ENCODE assay signal across 7 cellular contexts in the genomic region with DNA sequence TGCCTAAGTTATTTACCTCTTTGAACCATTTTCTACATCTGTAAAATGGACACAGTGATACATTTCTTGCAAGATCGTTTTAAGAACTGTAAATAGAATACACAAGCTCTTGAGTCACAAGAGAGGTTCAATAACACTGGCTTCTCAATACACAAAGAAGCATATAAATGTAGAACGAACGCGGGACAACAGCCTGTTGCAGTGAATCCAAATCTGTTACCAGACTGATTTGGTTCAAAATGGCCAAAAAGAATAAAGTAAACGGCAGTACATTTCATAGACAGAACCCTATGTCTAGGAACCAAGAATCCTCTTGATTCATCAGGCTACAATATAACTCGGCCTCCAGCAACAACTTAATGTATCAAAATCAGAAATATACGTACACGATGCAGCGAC. TPM values are rescaled to one million over a fixed set of nuclear protein-coding genes. Genes with fewer than 3 reads are reported as not detected.
DNase-seq lines count a peak whose midpoint lies in the region; ATAC-seq and TF ChIP-seq lines count a peak whose summit lies in the region.

No MANE protein-coding gene starts in this region.

- 0 out of 2 replicates have a peak, but pooled peaks cover 6% of the 10 kb centered on the region for H3K4me1 ChIP-seq in HUES48 (ENCODE audit: control insufficient read depth, insufficient read depth, low read length)

- H3K9me3 Mint-ChIP-seq in chondrocyte (ENCODE audit: low read depth) (no peaks in the 10 kb centered on the region), natural killer cell (no peaks in the 10 kb centered on the region)

- no peak for DNase-seq in chondrocyte (ENCODE audit: low spot score)
- DNase-seq in natural killer cell, result no peak
- DNase-seq in Ammon's horn (ENCODE audit: low spot score), result no peak
- DNase-seq in DMS79 (lab: John Stamatoyannopoulos, UW), result no peak
- DNase-seq in dedifferentiated amniotic fluid mesenchymal stem cell (ENCODE audit: extremely low spot score), result no peak

- H3K4me1 Mint-ChIP-seq in chondrocyte (ENCODE audit: low read depth), result peaks cover 29% of the 10 kb centered on the region
- H3K4me1 Mint-ChIP-seq in natural killer cell, result peaks cover 45 to 53% of the 10 kb centered on the region in 2 donors

- H3K9me3 ChIP-seq in HUES48 (ENCODE audit: control insufficient read depth, insufficient read depth, low read length), result no peaks in the 10 kb centered on the region

- peak overlapping the region; percentile 98 for H3K27ac Mint-ChIP-seq in chondrocyte (ENCODE audit: unreplicated experiment)
- H3K27ac Mint-ChIP-seq in natural killer cell, result peak overlapping the region; percentile 94 to 96

- peaks cover 10% of the 10 kb centered on the region for H3K36me3 ChIP-seq in HUES48 (ENCODE audit: control insufficient read depth, insufficient read depth, low read length)

- H3K9ac ChIP-seq in HUES48 (ENCODE audit: low read depth, low read length), result peak overlapping the region; percentile 93

- intact Hi-C loops in natural killer cell (cut with micrococcal nuclease), result no loop called here

- H3K4me3 ChIP-seq in HUES48 (ENCODE audit: low read depth, low read length), result peak overlapping the region; percentile 90

- H3K36me3 Mint-ChIP-seq in chondrocyte (ENCODE audit: low read depth) (no peaks in the 10 kb centered on the region), natural killer cell (no peaks in the 10 kb centered on the region)

- H3K27me3 Mint-ChIP-seq in chondrocyte (ENCODE audit: low read depth) (no peaks in the 10 kb centered on the region), natural killer cell (ENCODE audit: low read depth in 2 of 2) (no peaks in the 10 kb centered on the region)

- H3K27ac ChIP-seq in HUES48 (ENCODE audit: low read depth, low read length), result peak overlapping the region; percentile 87

- TF ChIP-seq CTCF in chondrocyte (IDR thresholded peaks at IDR 0.05) (no peak), natural killer cell (IDR thresholded peaks at IDR 0.05) (no peak)

- no peaks in the 10 kb centered on the region for H3K27me3 ChIP-seq in HUES48 (ENCODE audit: control insufficient read depth, insufficient read depth, low read length)

- peak overlapping the region; percentile 96 for H3K4me3 Mint-ChIP-seq in chondrocyte (ENCODE audit: unreplicated experiment)
- peak overlapping the region; percentile 97 for H3K4me3 Mint-ChIP-seq in natural killer cell

- ATAC-seq in GM19397 (IDR thresholded peaks at IDR 0.05; ENCODE audit: unreplicated experiment) (peak; percentile 13), natural killer cell (peak in 2 of 3 donors; percentile 22 to 25)

RNA-seq across cellular contexts. Expression of a gene that starts 0.7 kb away (rescaled TPM):
- total RNA-seq in chondrocyte (18.0 to 24.2 TPM (median 18.3 TPM) in 3 replicates), natural killer cell (10 to 100 TPM; 31.2 to 42.1 (median 34.7) TPM)
